ENCODE assay signal across 8 cellular contexts in genomic region chr1:16895602-16896315, GRCh38. TPM values are rescaled to one million over a fixed set of nuclear protein-coding genes. Genes with fewer than 3 reads are reported as not detected.
DNase-seq lines count a peak whose midpoint lies in the region; ATAC-seq, FAIRE-seq and TF ChIP-seq lines count a peak whose summit lies in the region.
"Not testable (repeated sequence)": the region's sequence is repeated elsewhere in the genome, so short reads cannot be mapped to it uniquely, and the experiment has no call there.

Gene RNU1-2, plus strand, starts transcription at chr1:16895980.

- peaks cover 12% of the 10 kb centered on the region for H3K4me1 ChIP-seq in CD4-positive, CD25-positive, alpha-beta regulatory T cell (ENCODE audit: control insufficient read depth, insufficient read depth, low read length, poor library complexity, severe bottlenecking)
- peaks cover 12% of the 10 kb centered on the region for H3K4me1 ChIP-seq in HepG2 (ENCODE audit: insufficient read depth, low read length)

- not testable (repeated sequence) for H3K9me3 ChIP-seq in CD4-positive, CD25-positive, alpha-beta regulatory T cell (ENCODE audit: control insufficient read depth in 2 of 2, low read length in 2 of 2); HepG2 (ENCODE audit: low read length)

- H3K27me3 ChIP-seq in CD4-positive, CD25-positive, alpha-beta regulatory T cell (ENCODE audit: control insufficient read depth, insufficient read depth, low read length); HepG2 (ENCODE audit: control insufficient read depth in 1 of 2, insufficient read depth in 2 of 2, low read length in 2 of 2): not testable (repeated sequence)

- peaks cover 3 to 34% (median 19%) of the 10 kb centered on the region in 4 donors for H3K4me1 Mint-ChIP-seq in CD4-positive, CD25-positive, alpha-beta regulatory T cell
- peaks cover 15% of the 10 kb centered on the region for H3K4me1 Mint-ChIP-seq in dendritic cell treated with granulocyte-macrophage colony-stimulating factor and Interleukin-4, amounts not matched to agents 40 ng/mL and 50 ng/mL, for 4 days (ENCODE audit: low read depth)

- peak; percentile 42 for FAIRE-seq in HepG2 (lab: Jason Lieb, UNC)

- TF ChIP-seq EP300 in HepG2 (IDR thresholded peaks at IDR 0.05; ENCODE audit: low read depth in 2 of 2, low read length in 2 of 2), result not testable (repeated sequence)
- TF ChIP-seq EP300 in HepG2 (CRISPR knock-in tag; IDR thresholded peaks at IDR 0.05; ENCODE audit: borderline replicate concordance), result peak; percentile 44; the same call in 1 of the 2 replicates

- H3K36me3 Mint-ChIP-seq in CD4-positive, CD25-positive, alpha-beta regulatory T cell; dendritic cell treated with granulocyte-macrophage colony-stimulating factor and Interleukin-4, amounts not matched to agents 40 ng/mL and 50 ng/mL, for 4 days (ENCODE audit: low read depth): not testable (repeated sequence)

- H3K4me3 Mint-ChIP-seq in CD4-positive, CD25-positive, alpha-beta regulatory T cell, result peak within 1 kb of the TSS; percentile 82 to 85 (median 84)
- peak within 1 kb of the TSS; percentile 70 for H3K4me3 Mint-ChIP-seq in dendritic cell treated with granulocyte-macrophage colony-stimulating factor and Interleukin-4, amounts not matched to agents 40 ng/mL and 50 ng/mL, for 4 days

- TF ChIP-seq POLR2A in HepG2 (IDR thresholded peaks at IDR 0.05; ENCODE audit: insufficient read depth in 1 of 2, low read depth in 2 of 2, low read length in 2 of 2), result peak; percentile 84 to 96

- H3K27ac Mint-ChIP-seq in CD4-positive, CD25-positive, alpha-beta regulatory T cell, result peak within 1 kb of the TSS; percentile 90 to 100 (median 100)
- peak within 1 kb of the TSS; percentile 98 for H3K27ac Mint-ChIP-seq in dendritic cell treated with granulocyte-macrophage colony-stimulating factor and Interleukin-4, amounts not matched to agents 40 ng/mL and 50 ng/mL, for 4 days

- peak within 1 kb of the TSS; percentile 85 for H3K27ac ChIP-seq in CD4-positive, CD25-positive, alpha-beta regulatory T cell (ENCODE audit: insufficient read depth, low read length, poor library complexity, severe bottlenecking)
- peak within 1 kb of the TSS; percentile 85 for H3K27ac ChIP-seq in HepG2 (ENCODE audit: extremely low read length, insufficient read depth, low read length)

- TF ChIP-seq CTCF in HepG2 (CRISPR knock-in tag; IDR thresholded peaks at IDR 0.05), result not testable (repeated sequence)

- WGBS in HepG2 (ENCODE audit: low lambda C conversion rate), result 0% methylated on average over 12 of the region's 39 CpGs

- not testable (repeated sequence) for BruUV-seq in HepG2 (replicated peaks; lab: Mats Ljungman, UMichigan)

- H3K79me2 ChIP-seq in HepG2 (ENCODE audit: insufficient read depth, low read length), result not testable (repeated sequence)

- in situ Hi-C loops in HepG2 (cut with HindIII; ENCODE audit: extremely low pct_ligation_motif_present, low pct_unique_long_range_greater_than_20kb), result not testable (repeated sequence)

- peak; percentile 87 to 94 (median 89) for DNase-seq in CD4-positive, CD25-positive, alpha-beta regulatory T cell
- peak; percentile 99 for DNase-seq in NCI-H82 (lab: John Stamatoyannopoulos, UW)
- DNase-seq in activated CD4-positive, alpha-beta T cell treated with anti-CD3 and anti-CD28 coated beads, Interleukin-2, amount 50 U/mL, for 4 hours, result peak; percentile 72 to 74
- DNase-seq in HepG2 (ENCODE audit: low spot score), result peak; percentile 94
- DNase-seq in stimulated activated CD4-positive, alpha-beta T cell treated with anti-CD3 and anti-CD28 coated beads, Interleukin-2, amount 100 ng/mL, for 4 hours (ENCODE audit: low read depth), result peak; percentile 68

- CTCF ChIA-PET in HepG2 (lab: Yijun Ruan, JAX; ENCODE audit: low intra/inter-chr PET ratio, low total read pairs), result not testable (repeated sequence)

- H3K4me3 ChIP-seq in CD4-positive, CD25-positive, alpha-beta regulatory T cell (ENCODE audit: low read depth, low read length), result peak within 1 kb of the TSS; percentile 59
- peak within 1 kb of the TSS; percentile 47 to 73 (median 50) for H3K4me3 ChIP-seq in HepG2 (replicated peaks in 1 of 3; ENCODE audit: insufficient read depth in 1 of 3, low read depth in 2 of 3, low read length in 3 of 3)

- intact Hi-C loops in dendritic cell treated with granulocyte-macrophage colony-stimulating factor and Interleukin-4, amounts not matched to agents 40 ng/mL and 50 ng/mL, for 4 days (cut with micrococcal nuclease); HepG2 (cut with micrococcal nuclease; ENCODE audit: unreplicated experiment): not testable (repeated sequence)

- H3K9me3 Mint-ChIP-seq in CD4-positive, CD25-positive, alpha-beta regulatory T cell; dendritic cell treated with granulocyte-macrophage colony-stimulating factor and Interleukin-4, amounts not matched to agents 40 ng/mL and 50 ng/mL, for 4 days: not testable (repeated sequence)

- H2AFZ ChIP-seq in HepG2 (ENCODE audit: low read length), result not testable (repeated sequence)

- H3K27me3 Mint-ChIP-seq in CD4-positive, CD25-positive, alpha-beta regulatory T cell, result peaks cover 28% of the 10 kb centered on the region
- H3K27me3 Mint-ChIP-seq in dendritic cell treated with granulocyte-macrophage colony-stimulating factor and Interleukin-4, amounts not matched to agents 40 ng/mL and 50 ng/mL, for 4 days, result not testable (repeated sequence)

- H3K36me3 ChIP-seq in CD4-positive, CD25-positive, alpha-beta regulatory T cell (ENCODE audit: control insufficient read depth, insufficient read depth, low read length); HepG2 (replicated peaks in 1 of 2; ENCODE audit: control insufficient read depth in 1 of 2, insufficient read depth in 2 of 2, low read length in 2 of 2): not testable (repeated sequence)

- H3K4me2 ChIP-seq in HepG2 (ENCODE audit: low read depth, low read length), result peak within 1 kb of the TSS; percentile 80

- not testable (repeated sequence) for H4K20me1 ChIP-seq in HepG2 (ENCODE audit: insufficient read depth, low read length)

- POLR2A ChIA-PET in HepG2 (lab: Yijun Ruan, JAX), result interaction anchor here (0.6 to 1.6 kb wide), 7 partner anchors 8 to 382 kb away, joined by 3 to 42 read pairs (median 4); partner anchors contain the start of gene RNU1-1

- TF ChIP-seq RAD21 in HepG2 (CRISPR knock-in tag; IDR thresholded peaks at IDR 0.05), result not testable (repeated sequence)

- H3K9ac ChIP-seq in HepG2 (ENCODE audit: insufficient read depth, low read depth, low read length), result peak within 1 kb of the TSS; percentile 73

- ATAC-seq in CD4-positive, CD25-positive, alpha-beta regulatory T cell (ENCODE audit: low read depth in 2 of 2), result peak; percentile 99 to 100
- ATAC-seq in GM19463 (IDR thresholded peaks at IDR 0.05; ENCODE audit: unreplicated experiment) (peak; percentile 96), HG03575 (IDR thresholded peaks at IDR 0.05; ENCODE audit: extremely low read depth, insufficient number of reproducible peaks, low FRiP score, unreplicated experiment) (peak; percentile 73), HepG2 (peak; percentile 100)

TF ChIP-seq in HepG2, 621 proteins besides CTCF, POLR2A, EP300 and RAD21 (continues in another document):
- TF ChIP-seq RXRB (CRISPR knock-in tag; IDR thresholded peaks at IDR 0.05; ENCODE audit: borderline replicate concordance) (peak; percentile 29; the same call in 1 of the 2 replicates), ZSCAN5A (CRISPR knock-in tag; IDR thresholded peaks at IDR 0.05; ENCODE audit: borderline replicate concordance) (0 out of 2 replicates have a peak, but pooled peaks have one; percentile 24), ZNF652 (CRISPR knock-in tag; IDR thresholded peaks at IDR 0.05; ENCODE audit: borderline replicate concordance, low read depth) (peak; percentile 64; the same call in 1 of the 2 replicates), ZNF605 (CRISPR knock-in tag; IDR thresholded peaks at IDR 0.05) (0 out of 2 replicates have a peak, but pooled peaks have one; percentile 44)

RNA-seq across cellular contexts. Expression of gene RNU1-2, which starts in this region (rescaled TPM):
- total RNA-seq in CD4-positive, CD25-positive, alpha-beta regulatory T cell, result 3,278 TPM
- polyA plus RNA-seq in CD4-positive, CD25-positive, alpha-beta regulatory T cell, result 10 to 100 TPM in 1 of 4 donors, not detected in 3; 23.7 TPM
- total RNA-seq in HepG2 (2016; rRNA removed; fragmentation: Illumina TruSeq; extraction: Trizol), result 859 and 11,018 TPM in 2 replicates
- total RNA-seq in HepG2 (2016; cell fraction: cytosol; rRNA removed; fragmentation: Illumina TruSeq; extraction: Trizol; ENCODE audit: low read depth), result 16,281 and 17,236 TPM in 2 replicates
- total RNA-seq in HepG2 (2016; cell fraction: insoluble cytoplasmic fraction; rRNA removed; fragmentation: Illumina TruSeq; extraction: Trizol), result 1,309 and 10,613 TPM in 2 replicates
- 2,848 and 3,475 TPM in 2 replicates for total RNA-seq in HepG2 (2016; cell fraction: membrane; rRNA removed; fragmentation: Illumina TruSeq; extraction: Trizol)
- 52,466 and 64,417 TPM in 2 replicates for total RNA-seq in HepG2 (2016; cell fraction: nucleus; rRNA removed; fragmentation: Illumina TruSeq; extraction: Trizol)
- polyA plus RNA-seq in HepG2 (2011; rRNA removed), result under 0.01 TPM in 2 replicates
- under 0.01 TPM in 2 replicates for polyA plus RNA-seq in HepG2 (2011; cell fraction: cytosol; rRNA removed)
- under 0.01 TPM in 2 replicates for polyA plus RNA-seq in HepG2 (2011; cell fraction: nucleus; rRNA removed)
- 78.2 TPM in 1 of 2 replicates, not detected in the other for polyA plus RNA-seq in HepG2 (2012)
- polyA plus RNA-seq in HepG2 (2016; cell fraction: cytosol; fragmentation: Illumina TruSeq; extraction: Trizol; ENCODE audit: low read depth), result 27.3 and 44.4 TPM in 2 replicates
- polyA plus RNA-seq in HepG2 (2016; cell fraction: insoluble cytoplasmic fraction; fragmentation: Illumina TruSeq; extraction: Trizol; ENCODE audit: low read depth), result not detected in 2 replicates
- polyA plus RNA-seq in HepG2 (2016; cell fraction: membrane; fragmentation: Illumina TruSeq; extraction: Trizol; ENCODE audit: low read depth), result not detected in 2 replicates
- polyA plus RNA-seq in HepG2 (2016; cell fraction: nucleus; fragmentation: Illumina TruSeq; extraction: Trizol; ENCODE audit: insufficient read depth, low read depth), result 32.8 TPM in 1 of 2 replicates, not detected in the other
- polyA minus RNA-seq in HepG2 (2011; rRNA and poly(A)+ RNA removed; ENCODE audit: low replicate concordance), result 12,820 and 15,604 TPM in 2 replicates
- polyA minus RNA-seq in HepG2 (2011; cell fraction: cytosol; rRNA and poly(A)+ RNA removed), result 90,102 and 105,040 TPM in 2 replicates
- polyA minus RNA-seq in HepG2 (2011; cell fraction: nucleus; rRNA and poly(A)+ RNA removed), result 42,574 and 58,030 TPM in 2 replicates

Comparison
In these comparisons a context has a peak if more than half of its experiments do, and no peak if none do; other contexts are left out.
1. Peak in every context shown above with its lines: DNase-seq, ATAC-seq, H3K4me3 ChIP-seq and H3K27ac ChIP-seq.